Comparison of ENCODE assay signal across 17 cellular contexts in the genomic region with DNA sequence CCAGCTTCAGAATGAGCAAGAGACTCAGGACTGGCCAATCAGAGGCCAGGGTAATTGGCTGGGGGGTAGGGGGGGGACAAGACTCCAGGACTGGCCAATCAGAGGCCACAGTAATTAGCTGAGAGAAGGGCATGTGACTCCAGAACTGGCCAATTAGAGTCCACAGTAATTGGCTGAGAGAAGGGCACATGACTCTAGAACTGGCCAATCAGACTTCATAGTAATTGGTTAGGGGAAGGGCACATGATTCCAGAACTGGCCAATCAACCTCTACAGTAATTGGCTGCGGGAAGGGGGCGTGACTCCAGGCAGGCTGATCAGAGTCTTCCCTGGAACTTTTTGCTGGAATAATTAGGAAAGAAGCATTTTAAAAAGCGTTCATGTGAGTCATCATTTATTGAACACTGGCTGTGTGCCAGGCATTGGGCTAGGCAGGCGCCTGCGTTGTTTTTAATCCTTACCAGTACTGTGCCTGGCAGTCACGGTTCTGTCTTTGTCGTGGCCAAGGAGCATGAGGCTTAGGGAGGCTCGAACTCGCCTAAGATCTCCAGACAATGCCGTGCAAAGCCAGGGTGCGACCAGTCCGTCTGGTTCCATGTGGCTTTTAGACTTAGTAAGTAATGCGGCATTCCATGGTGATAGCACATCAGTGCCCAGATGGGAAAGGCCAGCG.
DNase-seq lines count a peak whose midpoint lies in the region; ATAC-seq and TF ChIP-seq lines count a peak whose summit lies in the region.
"Had no signal": no experiment of that assay in that cellular context is flagged by ENCODE, and none has a peak within 500 bp of the region (broad histone marks: within the 10 kb centered on the region; RNA-seq: fewer than 3 reads in every experiment).

No MANE protein-coding gene starts in this region.

- POLR2A ChIA-PET in MCF 10A (lab: Yijun Ruan, JAX) = no interaction called here
- POLR2A ChIA-PET in WTC11 (lab: Charles Lee) = no interaction called here

- H3K27me3 Mint-ChIP-seq in MCF 10A (ENCODE audit: insufficient read depth, unreplicated experiment) (no peaks in the 10 kb centered on the region), WTC11 (ENCODE audit: low read depth) (peaks cover 2% of the 10 kb centered on the region; the same call in 1 of the 2 replicates)

- intact Hi-C loops in MCF 10A (cut with micrococcal nuclease) = no loop called here
- intact Hi-C loops in mammary epithelial cell (cut with micrococcal nuclease) = no loop called here
- intact Hi-C loops in testis (cut with DNase I; ENCODE audit: low total_unique reads) = no loop called here

- no peaks in the 10 kb centered on the region for H3K4me1 ChIP-seq in mammary epithelial cell (ENCODE audit: insufficient read depth, low read length)
- H3K4me1 ChIP-seq in testis = peaks cover 9% of the 10 kb centered on the region
- H3K4me1 ChIP-seq: BLaER1 treated with 17β-estradiol and CSF1 and Interleukin-3, amounts not matched to agents 10 nM and 100 nM; Peyer's patch had no signal

- dilution Hi-C loops in mammary epithelial cell (cut with HindIII; ENCODE audit: low sequenced_read_pairs) = no loop called here

- H3K9me3 Mint-ChIP-seq in MCF 10A (ENCODE audit: unreplicated experiment) (peaks cover 7% of the 10 kb centered on the region), WTC11 (peaks cover 50% of the 10 kb centered on the region)

- BruUV-seq in MCF 10A (replicated peaks; lab: Mats Ljungman, UMichigan) (no TSS peak), mammary epithelial cell (replicated peaks; lab: Mats Ljungman, UMichigan) (no TSS peak)

- H3K9me3 ChIP-seq in mammary epithelial cell (replicated peaks; ENCODE audit: insufficient read depth, low read length) (peaks cover 46% of the 10 kb centered on the region), testis (no peaks in the 10 kb centered on the region)
- H3K9me3 ChIP-seq: Peyer's patch had no signal

- peak; percentile 64 for DNase-seq in MCF 10A (ENCODE audit: unreplicated experiment)
- no peak for DNase-seq in mammary epithelial cell
- DNase-seq in WTC11 (ENCODE audit: low spot score) = no peak
- DNase-seq in testis = peak; percentile 58
- no peak for DNase-seq in NCI-H510A (lab: John Stamatoyannopoulos, UW)
- DNase-seq in amniotic stem cell (lab: John Stamatoyannopoulos, UW) = no peak
- DNase-seq in SIG-M5 treated with dmso at 0.1 percent for 504 hours (lab: John Stamatoyannopoulos, UW; ENCODE audit: unreplicated experiment) = no peak
- DNase-seq: CD8-positive, alpha-beta T cell; DMS79; KBM-7; NCI-H1417 treated with DMSO at 0.1 percent for 48 hours; NCI-H187 treated with DMSO at 0.1 percent for 48 hours; Peyer's patch; Right ventricle myocardium superior; T-helper 1 cell had no signal

- in situ Hi-C loops in mammary epithelial cell (cut with MboI; ENCODE audit: low sequenced_read_pairs in 2 of 2) = no loop called here

- ATAC-seq in WTC11 = no peak
- ATAC-seq: CD8-positive, alpha-beta T cell had no signal

- H3K36me3 ChIP-seq in mammary epithelial cell (ENCODE audit: insufficient read depth, low read length) = no peaks in the 10 kb centered on the region
- H3K36me3 ChIP-seq in testis (ENCODE audit: low read depth, missing control alignments) = no peaks in the 10 kb centered on the region
- H3K36me3 ChIP-seq: BLaER1 treated with 17β-estradiol and CSF1 and Interleukin-3, amounts not matched to agents 10 nM and 100 nM; Peyer's patch had no signal

- H3K79me2 ChIP-seq in mammary epithelial cell (ENCODE audit: insufficient read depth, low read length) = no peaks in the 10 kb centered on the region

- no peak overlapping the region for H3K27ac ChIP-seq in mammary epithelial cell (ENCODE audit: insufficient read depth, low read depth, low read length)
- H3K27ac ChIP-seq in testis = no peak overlapping the region
- H3K27ac ChIP-seq: BLaER1 treated with 17β-estradiol and CSF1 and Interleukin-3, amounts not matched to agents 10 nM and 100 nM; Peyer's patch had no signal

- no peak for TF ChIP-seq RAD21 in Ishikawa (IDR thresholded peaks at IDR 0.05; ENCODE audit: low read depth)

- H3K4me2 ChIP-seq in mammary epithelial cell (ENCODE audit: insufficient read depth, low read depth, low read length) = no peak overlapping the region
- H3K4me2 ChIP-seq: BLaER1 treated with 17β-estradiol and CSF1 and Interleukin-3, amounts not matched to agents 10 nM and 100 nM had no signal

- no peak for TF ChIP-seq CTCF in MCF 10A (IDR thresholded peaks at IDR 0.05; ENCODE audit: unreplicated experiment)
- TF ChIP-seq CTCF in mammary epithelial cell (conservative IDR thresholded peaks at IDR 0.05 in 1 of 2, IDR thresholded peaks at IDR 0.05 in 1 of 2; ENCODE audit: extremely low read depth in 1 of 2, insufficient read depth in 1 of 2, low read depth in 1 of 2, low read length in 2 of 2) = no peak
- TF ChIP-seq CTCF in WTC11 (IDR thresholded peaks at IDR 0.05) = no peak
- TF ChIP-seq CTCF in testis (IDR thresholded peaks at IDR 0.05) = no peak

- H2AFZ ChIP-seq in mammary epithelial cell (ENCODE audit: low read depth, low read length) = no peak overlapping the region

- no peaks in the 10 kb centered on the region for H4K20me1 ChIP-seq in mammary epithelial cell (ENCODE audit: insufficient read depth, low read length)
- H4K20me1 ChIP-seq: BLaER1 treated with 17β-estradiol and CSF1 and Interleukin-3, amounts not matched to agents 10 nM and 100 nM had no signal

- CTCF ChIA-PET in MCF 10A (lab: Yijun Ruan, JAX) = interaction anchor here (0.6 to 0.9 kb wide), 2 partner anchors 42 to 1120 kb away, joined by 3 read pairs; no protein-coding TSS in a partner anchor
- CTCF ChIA-PET in mammary epithelial cell (lab: Charles Lee; ENCODE audit: low non-redundant PET) = no interaction called here
- CTCF ChIA-PET in WTC11 (lab: Charles Lee) = interaction anchor here (0.7 kb wide), 1 partner anchor 120 kb away, joined by 3 read pairs; no protein-coding TSS in a partner anchor

- WGBS in mammary epithelial cell (ENCODE audit: low coverage, missing lambda C conversion rate) = 80% methylated on average over 10 of the region's 14 CpGs
- WGBS in testis, 2 donors = 63 to 79% methylated on average over 14 of the region's 14 CpGs

- H3K9ac ChIP-seq in mammary epithelial cell (ENCODE audit: insufficient read depth, low read length) = no peak overlapping the region
- H3K9ac ChIP-seq: BLaER1 treated with 17β-estradiol and CSF1 and Interleukin-3, amounts not matched to agents 10 nM and 100 nM had no signal

- H3K36me3 Mint-ChIP-seq in MCF 10A (ENCODE audit: insufficient read depth, unreplicated experiment) = no peaks in the 10 kb centered on the region
- peaks cover 5% of the 10 kb centered on the region; the same call in 1 of the 2 replicates for H3K36me3 Mint-ChIP-seq in WTC11
- H3K36me3 Mint-ChIP-seq: CD8-positive, alpha-beta T cell had no signal

- TF ChIP-seq EP300 in Ishikawa (IDR thresholded peaks at IDR 0.05; ENCODE audit: borderline replicate concordance) = no peak

- H3K27me3 ChIP-seq in mammary epithelial cell (ENCODE audit: insufficient read depth, low read length) (no peaks in the 10 kb centered on the region), testis (no peaks in the 10 kb centered on the region)
- H3K27me3 ChIP-seq: BLaER1 treated with 17β-estradiol and CSF1 and Interleukin-3, amounts not matched to agents 10 nM and 100 nM; Peyer's patch had no signal

- no peak for TF ChIP-seq POLR2A in testis (IDR thresholded peaks at IDR 0.05)

- H3K4me3 ChIP-seq in mammary epithelial cell (replicated peaks in 1 of 3; ENCODE audit: insufficient read depth in 1 of 3, low read depth in 2 of 3, low read length in 3 of 3) (no peak overlapping the region), testis (no peak overlapping the region)
- H3K4me3 ChIP-seq: BLaER1 treated with 17β-estradiol and CSF1 and Interleukin-3, amounts not matched to agents 10 nM and 100 nM; Peyer's patch had no signal

- H3K4me1 Mint-ChIP-seq in MCF 10A (ENCODE audit: insufficient read depth, unreplicated experiment) (peaks cover 8% of the 10 kb centered on the region), WTC11 (peaks cover 2% of the 10 kb centered on the region; the same call in 1 of the 2 replicates)

- H3K27ac Mint-ChIP-seq in MCF 10A (ENCODE audit: low read depth, unreplicated experiment) (no peak overlapping the region), WTC11 (no peak overlapping the region)
- H3K27ac Mint-ChIP-seq: CD8-positive, alpha-beta T cell had no signal

- H3K4me3 Mint-ChIP-seq in MCF 10A (ENCODE audit: unreplicated experiment) = no peak overlapping the region
- no peak overlapping the region for H3K4me3 Mint-ChIP-seq in WTC11
- H3K4me3 Mint-ChIP-seq: CD8-positive, alpha-beta T cell had no signal

TF ChIP-seq in Ishikawa, 13 proteins besides CTCF, POLR2A, EP300 and RAD21:
- TF ChIP-seq, protein P1, sequence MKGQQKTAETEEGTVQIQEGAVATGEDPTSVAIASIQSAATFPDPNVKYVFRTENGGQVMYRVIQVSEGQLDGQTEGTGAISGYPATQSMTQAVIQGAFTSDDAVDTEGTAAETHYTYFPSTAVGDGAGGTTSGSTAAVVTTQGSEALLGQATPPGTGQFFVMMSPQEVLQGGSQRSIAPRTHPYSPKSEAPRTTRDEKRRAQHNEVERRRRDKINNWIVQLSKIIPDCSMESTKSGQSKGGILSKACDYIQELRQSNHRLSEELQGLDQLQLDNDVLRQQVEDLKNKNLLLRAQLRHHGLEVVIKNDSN (IDR thresholded peaks at IDR 0.05) = peak; percentile 64
- TF ChIP-seq CEBPB (IDR thresholded peaks at IDR 0.05) = no peak

TF ChIP-seq in WTC11, 78 proteins besides CTCF, POLR2A, EP300 and RAD21:
- TF ChIP-seq, protein P2, sequence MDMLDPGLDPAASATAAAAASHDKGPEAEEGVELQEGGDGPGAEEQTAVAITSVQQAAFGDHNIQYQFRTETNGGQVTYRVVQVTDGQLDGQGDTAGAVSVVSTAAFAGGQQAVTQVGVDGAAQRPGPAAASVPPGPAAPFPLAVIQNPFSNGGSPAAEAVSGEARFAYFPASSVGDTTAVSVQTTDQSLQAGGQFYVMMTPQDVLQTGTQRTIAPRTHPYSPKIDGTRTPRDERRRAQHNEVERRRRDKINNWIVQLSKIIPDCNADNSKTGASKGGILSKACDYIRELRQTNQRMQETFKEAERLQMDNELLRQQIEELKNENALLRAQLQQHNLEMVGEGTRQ (CRISPR knock-in tag; IDR thresholded peaks at IDR 0.05) = peak; percentile 5; the same call in 1 of the 2 replicates
- no peak for TF ChIP-seq OVOL2 (CRISPR knock-in tag; IDR thresholded peaks at IDR 0.05; ENCODE audit: borderline replicate concordance)

Comparison
In these comparisons a context has a peak if more than half of its experiments do, and no peak if none do; other contexts are left out.
1. DNase-seq: peak in MCF 10A (single experiment) and testis (single experiment); none in mammary epithelial cell (single experiment), WTC11 (single experiment), NCI-H510A (single experiment), amniotic stem cell (single experiment) and SIG-M5 treated with dmso at 0.1 percent for 504 hours (single experiment).